9 cellular contexts compared by ENCODE assay signal in genomic region chr10:23412223-23412622, GRCh38. TPM values are rescaled to one million over a fixed set of nuclear protein-coding genes. Genes with fewer than 3 reads are reported as not detected.
A peak's percentile ranks its signal among the peaks of the same experiment; 100 is the strongest.
DNase-seq lines count a peak whose midpoint lies in the region; ATAC-seq, FAIRE-seq and TF ChIP-seq lines count a peak whose summit lies in the region.
"Had no signal": no experiment of that assay in that cellular context is flagged by ENCODE, and none has a peak within 500 bp of the region (broad histone marks: within the 10 kb centered on the region; RNA-seq: fewer than 3 reads in every experiment).

No MANE protein-coding gene starts in this region.

- no peak overlapping the region for H4K5ac ChIP-seq in IMR-90 (ENCODE audit: low read depth, low read length)

- H2BK15ac ChIP-seq in IMR-90 (ENCODE audit: low read depth, low read length): no peak overlapping the region

- POLR2A ChIA-PET in IMR-90 (lab: Charles Lee; ENCODE audit: unreplicated experiment): no interaction called here

- no peak overlapping the region for H3K23ac ChIP-seq in IMR-90 (ENCODE audit: low read depth, low read length)

- no peak overlapping the region for H2AFZ ChIP-seq in IMR-90 (replicated peaks; ENCODE audit: low read length, poor library complexity)

- H3K79me1 ChIP-seq in IMR-90 (ENCODE audit: low read depth in 1 of 2, low read length in 2 of 2): no peaks in the 10 kb centered on the region

- peak overlapping the region; percentile 59 for H3K27ac Mint-ChIP-seq in stimulated activated memory B cell treated with anti-CD40 and anti-IgM and Interleukin-4, amounts not matched to agents 10 μg/mL and 1 μg/mL and 100 μg/mL, for 72 hours

- H3K9me3 ChIP-seq in IMR-90 (ENCODE audit: control insufficient read depth, insufficient read depth, low read length): no peaks in the 10 kb centered on the region
- no peaks in the 10 kb centered on the region for H3K9me3 ChIP-seq in kidney (ENCODE audit: control insufficient read depth in 1 of 2, low read length in 2 of 2)
- H3K9me3 ChIP-seq: esophagus muscularis mucosa had no signal

- no peak overlapping the region for H4K8ac ChIP-seq in IMR-90 (ENCODE audit: low read depth in 2 of 2, low read length in 2 of 2)

- ATAC-seq in IMR-90 (ENCODE audit: low read depth): no peak
- ATAC-seq in stimulated activated memory B cell treated with anti-CD40 and anti-IgM and Interleukin-4, amounts not matched to agents 10 μg/mL and 1 μg/mL and 100 μg/mL, for 72 hours: peak; percentile 62

- no peak overlapping the region for H3K9ac ChIP-seq in IMR-90 (ENCODE audit: low read depth, low read length)
- no peak overlapping the region for H3K9ac ChIP-seq in kidney (ENCODE audit: low read length in 2 of 2)

- no peak overlapping the region for H3K18ac ChIP-seq in IMR-90 (ENCODE audit: low read depth, low read length)

- no peaks in the 10 kb centered on the region for H3K27me3 Mint-ChIP-seq in stimulated activated memory B cell treated with anti-CD40 and anti-IgM and Interleukin-4, amounts not matched to agents 10 μg/mL and 1 μg/mL and 100 μg/mL, for 72 hours

- no peak overlapping the region for H2BK20ac ChIP-seq in IMR-90 (ENCODE audit: low read depth, low read length)

- no peaks in the 10 kb centered on the region for H4K20me1 ChIP-seq in IMR-90 (ENCODE audit: insufficient read depth, low read length)

- intact Hi-C loops in IMR-90 (cut with micrococcal nuclease) (no loop called here), kidney (cut with DNase I) (no loop called here)

- H3K9me1 ChIP-seq in IMR-90 (ENCODE audit: insufficient read depth, low read length): no peaks in the 10 kb centered on the region

- dilution Hi-C loops in IMR-90 (cut with HindIII; ENCODE audit: low sequenced_read_pairs, unreplicated experiment): no loop called here

- peaks cover 2% of the 10 kb centered on the region; the same call in 1 of the 2 replicates for H3K27me3 ChIP-seq in IMR-90 (ENCODE audit: control insufficient read depth, insufficient read depth, low read length)
- H3K27me3 ChIP-seq in brain microvascular endothelial cell (replicated peaks): no peaks in the 10 kb centered on the region
- H3K27me3 ChIP-seq: esophagus muscularis mucosa had no signal

- no CpG with 5 or more reads among the region's 2 CpGs for whole genome bisulfite sequencing in IMR-90 (ENCODE audit: extremely low coverage in 2 of 2, insufficient read length in 1 of 2), 2 experiments

- no peak overlapping the region for H2AK9ac ChIP-seq in IMR-90 (replicated peaks; ENCODE audit: low read depth, low read length, poor library complexity)

- no peak for TF ChIP-seq RAD21 in IMR-90 (IDR thresholded peaks at IDR 0.05; ENCODE audit: low read length)

- no peak overlapping the region for H3K4me3 ChIP-seq in IMR-90 (ENCODE audit: insufficient read depth, low read depth, low read length)
- no peak overlapping the region for H3K4me3 ChIP-seq in brain microvascular endothelial cell (ENCODE audit: low read depth, low read length)
- H3K4me3 ChIP-seq in kidney (ENCODE audit: low read length in 2 of 2): no peak overlapping the region
- H3K4me3 ChIP-seq: esophagus muscularis mucosa had no signal

- in situ Hi-C loops in IMR-90 (cut with MboI; ENCODE audit: low sequenced_read_pairs) (no loop called here), brain microvascular endothelial cell (cut with HindIII; ENCODE audit: low pct_ligation_motif_present, low sequenced_read_pairs) (no loop called here)

- no peak overlapping the region for H2BK5ac ChIP-seq in IMR-90 (ENCODE audit: low read depth, low read length, poor library complexity, severe bottlenecking)

- no peak overlapping the region for H3K56ac ChIP-seq in IMR-90 (ENCODE audit: extremely low read depth, insufficient read depth, low read length)

- DNase-seq in activated T-cell treated with anti-CD3 and anti-CD28 coated beads for 24 hours (ENCODE audit: low read depth) (peak; percentile 4), IMR-90 (peak; percentile 48), brain microvascular endothelial cell (peak; percentile 51), kidney (no peak), hippocampal formation (lab: John Stamatoyannopoulos, UW) (no peak), OCI-M2 (lab: John Stamatoyannopoulos, UW; ENCODE audit: unreplicated experiment) (no peak)
- DNase-seq in activated T-cell treated with anti-CD3 and anti-CD28 coated beads, Interleukin-2, amount 50 U/mL, for 1 hour: no peak

- TF ChIP-seq CTCF in IMR-90 (conservative IDR thresholded peaks at IDR 0.05; ENCODE audit: low read depth, low read length) (no peak), brain microvascular endothelial cell (IDR thresholded peaks at IDR 0.05; ENCODE audit: low read depth, low read length, missing control alignments) (no peak), kidney (IDR thresholded peaks at IDR 0.05; ENCODE audit: borderline replicate concordance, extremely low read depth, insufficient read depth) (no peak)

- H3K36me3 Mint-ChIP-seq in stimulated activated memory B cell treated with anti-CD40 and anti-IgM and Interleukin-4, amounts not matched to agents 10 μg/mL and 1 μg/mL and 100 μg/mL, for 72 hours: no peaks in the 10 kb centered on the region

- CTCF ChIA-PET in IMR-90 (lab: Yijun Ruan, JAX): no interaction called here

- no peak overlapping the region for H3K4ac ChIP-seq in IMR-90 (ENCODE audit: low read depth, low read length)

- H3K4me2 ChIP-seq in IMR-90 (ENCODE audit: low read depth, low read length): no peak overlapping the region

- H3K27ac ChIP-seq in IMR-90 (ENCODE audit: insufficient read depth, low read length) (no peak overlapping the region), brain microvascular endothelial cell (no peak overlapping the region), kidney (ENCODE audit: low read depth in 2 of 2, low read length in 2 of 2) (no peak overlapping the region)
- H3K27ac ChIP-seq: esophagus muscularis mucosa had no signal

- no peak overlapping the region for H4K91ac ChIP-seq in IMR-90 (ENCODE audit: insufficient read depth, low read depth, low read length)

- H3K14ac ChIP-seq in IMR-90 (replicated peaks; ENCODE audit: low read depth, low read length): no peak overlapping the region

- TF ChIP-seq POLR2A in IMR-90 (IDR thresholded peaks at IDR 0.05; ENCODE audit: low read depth, low read length): no peak

- H2BK120ac ChIP-seq in IMR-90 (ENCODE audit: low read depth, low read length): no peak overlapping the region

- BruUV-seq in IMR-90 (replicated peaks; lab: Mats Ljungman, UMichigan): no TSS peak

- H3K4me1 Mint-ChIP-seq in stimulated activated memory B cell treated with anti-CD40 and anti-IgM and Interleukin-4, amounts not matched to agents 10 μg/mL and 1 μg/mL and 100 μg/mL, for 72 hours: peaks cover 33% of the 10 kb centered on the region

- H3K36me3 ChIP-seq in IMR-90 (ENCODE audit: control insufficient read depth, insufficient read depth, low read length) (no peaks in the 10 kb centered on the region), brain microvascular endothelial cell (replicated peaks) (no peaks in the 10 kb centered on the region), kidney (ENCODE audit: control insufficient read depth in 1 of 2, insufficient read depth in 2 of 2, low read length in 2 of 2) (no peaks in the 10 kb centered on the region)
- H3K36me3 ChIP-seq: esophagus muscularis mucosa had no signal

- peak overlapping the region; percentile 44 for H3K4me3 Mint-ChIP-seq in stimulated activated memory B cell treated with anti-CD40 and anti-IgM and Interleukin-4, amounts not matched to agents 10 μg/mL and 1 μg/mL and 100 μg/mL, for 72 hours

- no peak for FAIRE-seq in kidney (lab: Jason Lieb, UNC)

- H3K4me1 ChIP-seq in IMR-90 (ENCODE audit: control insufficient read depth, insufficient read depth, low read length) (peaks cover 4% of the 10 kb centered on the region), kidney (ENCODE audit: control insufficient read depth in 1 of 2, insufficient read depth in 1 of 2, low read depth in 1 of 2, low read length in 2 of 2) (no peaks in the 10 kb centered on the region)
- H3K4me1 ChIP-seq: esophagus muscularis mucosa had no signal

- no peaks in the 10 kb centered on the region for H3K9me3 Mint-ChIP-seq in stimulated activated memory B cell treated with anti-CD40 and anti-IgM and Interleukin-4, amounts not matched to agents 10 μg/mL and 1 μg/mL and 100 μg/mL, for 72 hours

- H2AK5ac ChIP-seq in IMR-90 (ENCODE audit: low read depth, low read length): no peak overlapping the region

TF ChIP-seq in IMR-90, 13 proteins besides CTCF, POLR2A, EP300 and RAD21 (continues in another document):
- TF ChIP-seq NFE2L2 (IDR thresholded peaks at IDR 0.05; ENCODE audit: low read depth, low read length): no peak
- TF ChIP-seq MXI1 (IDR thresholded peaks at IDR 0.05; ENCODE audit: borderline replicate concordance, low read depth, low read length): no peak
- TF ChIP-seq MAZ (IDR thresholded peaks at IDR 0.05; ENCODE audit: borderline replicate concordance, low read depth, low read length): no peak
- TF ChIP-seq, protein P1, sequence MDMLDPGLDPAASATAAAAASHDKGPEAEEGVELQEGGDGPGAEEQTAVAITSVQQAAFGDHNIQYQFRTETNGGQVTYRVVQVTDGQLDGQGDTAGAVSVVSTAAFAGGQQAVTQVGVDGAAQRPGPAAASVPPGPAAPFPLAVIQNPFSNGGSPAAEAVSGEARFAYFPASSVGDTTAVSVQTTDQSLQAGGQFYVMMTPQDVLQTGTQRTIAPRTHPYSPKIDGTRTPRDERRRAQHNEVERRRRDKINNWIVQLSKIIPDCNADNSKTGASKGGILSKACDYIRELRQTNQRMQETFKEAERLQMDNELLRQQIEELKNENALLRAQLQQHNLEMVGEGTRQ (IDR thresholded peaks at IDR 0.05; ENCODE audit: low read depth, low read length): no peak
- no peak for TF ChIP-seq RCOR1 (IDR thresholded peaks at IDR 0.05; ENCODE audit: insufficient replicate concordance, low read length)
- no peak for TF ChIP-seq FOS (IDR thresholded peaks at IDR 0.05; ENCODE audit: low read depth, low read length)
- no peak for TF ChIP-seq ELK1 (IDR thresholded peaks at IDR 0.05; ENCODE audit: borderline replicate concordance, low read depth, low read length)
- TF ChIP-seq CHD1 (IDR thresholded peaks at IDR 0.05; ENCODE audit: low read depth, low read length): no peak
- no peak; the same call in 1 of the 2 replicates for TF ChIP-seq CEBPB (IDR thresholded peaks at IDR 0.05; ENCODE audit: low read depth, low read length)

RNA-seq across cellular contexts. Expression of gene OTUD1, which starts 26.7 kb away (rescaled TPM):
- total RNA-seq in IMR-90 (2012; rRNA removed): 1.3 and 3.3 TPM in 2 replicates
- 1.4 and 2.0 TPM in 2 replicates for polyA plus RNA-seq in IMR-90 (2012; rRNA removed)
- polyA plus RNA-seq in IMR-90 (2012; cell fraction: cytosol; rRNA removed): 0.96 and 3.1 TPM in 2 replicates
- 3.0 and 5.0 TPM in 2 replicates for polyA plus RNA-seq in IMR-90 (2012; cell fraction: nucleus; rRNA removed; ENCODE audit: low replicate concordance)
- 27.1 TPM for total RNA-seq in kidney
- polyA plus RNA-seq in kidney (ENCODE audit: insufficient read depth, low read depth, low replicate concordance): 14.1 TPM

Comparison
In these comparisons a context has a peak if more than half of its experiments do, and no peak if none do; other contexts are left out.
1. DNase-seq: peak in activated T-cell treated with anti-CD3 and anti-CD28 coated beads for 24 hours (single experiment), IMR-90 (single experiment) and brain microvascular endothelial cell (single experiment); none in activated T-cell treated with anti-CD3 and anti-CD28 coated beads, Interleukin-2, amount 50 U/mL, for 1 hour (single experiment), kidney (single experiment), hippocampal formation (0 of 2) and OCI-M2 (single experiment).